8 cellular contexts compared by ENCODE assay signal in the genomic region with DNA sequence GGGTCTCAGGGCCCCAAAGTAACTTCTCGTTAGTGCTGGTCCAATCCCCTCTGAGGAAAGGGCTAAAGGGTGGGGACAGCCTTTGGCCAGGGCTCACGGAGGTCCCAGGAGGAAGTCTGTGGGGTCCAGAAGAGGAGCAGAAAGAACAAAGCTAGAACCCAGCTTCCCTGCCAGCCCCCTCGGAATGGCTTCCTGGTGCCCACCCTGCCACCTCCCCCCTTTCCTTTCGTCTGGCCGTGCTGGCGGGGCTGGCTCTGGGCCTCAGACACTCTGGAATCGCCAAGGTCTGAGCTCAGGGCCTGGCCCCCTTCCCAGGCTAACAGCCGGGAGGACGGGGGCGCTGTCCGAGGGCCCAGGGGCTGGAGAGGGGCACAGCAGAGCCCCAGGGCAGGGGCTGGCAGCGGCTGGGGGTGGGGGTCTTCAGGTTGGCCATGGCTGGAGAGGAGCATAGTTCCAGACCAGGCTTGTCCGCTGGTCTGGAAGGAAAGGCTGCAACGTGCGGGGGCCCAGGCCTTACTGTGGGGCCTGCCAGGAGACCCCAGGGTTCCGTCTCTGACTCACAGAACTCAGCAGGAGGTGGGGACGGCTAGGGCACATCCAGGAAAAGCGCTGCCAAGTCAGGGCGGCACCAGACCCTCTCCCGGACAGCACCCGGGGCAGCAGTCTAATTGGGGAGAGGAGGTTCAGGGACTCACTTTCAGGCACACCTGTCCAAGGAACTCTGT. TPM values are rescaled to one million over a fixed set of nuclear protein-coding genes. Genes with fewer than 3 reads are reported as not detected.
DNase-seq lines count a peak whose midpoint lies in the region; ATAC-seq, FAIRE-seq and TF ChIP-seq lines count a peak whose summit lies in the region.

No MANE protein-coding gene starts in this region.

- H3K27ac Mint-ChIP-seq in activated CD4-positive, alpha-beta memory T cell treated with anti-CD3 and anti-CD28 coated beads, Interleukin-2, amount 10 ng/mL, durations not matched to agents 7 days and 5 days: peak overlapping the region; percentile 58

- no peaks in the 10 kb centered on the region for H3K36me3 Mint-ChIP-seq in activated CD4-positive, alpha-beta memory T cell treated with anti-CD3 and anti-CD28 coated beads, Interleukin-2, amount 10 ng/mL, durations not matched to agents 7 days and 5 days (ENCODE audit: low read depth)

- no peaks in the 10 kb centered on the region for H3K27me3 Mint-ChIP-seq in activated CD4-positive, alpha-beta memory T cell treated with anti-CD3 and anti-CD28 coated beads, Interleukin-2, amount 10 ng/mL, durations not matched to agents 7 days and 5 days

- H3K9me3 Mint-ChIP-seq in activated CD4-positive, alpha-beta memory T cell treated with anti-CD3 and anti-CD28 coated beads, Interleukin-2, amount 10 ng/mL, durations not matched to agents 7 days and 5 days: no peaks in the 10 kb centered on the region

- POLR2A ChIA-PET in activated CD4-positive, alpha-beta memory T cell treated with anti-CD3 and anti-CD28 coated beads, Interleukin-2, amount 10 ng/mL, durations not matched to agents 7 days and 5 days (lab: Charles Lee): interaction anchor here (0.8 to 4.1 kb wide), 8 partner anchors 13 to 61 kb away, joined by 3 to 31 read pairs (median 4); a partner anchor contains a TSS

- FAIRE-seq in H54 (lab: Jason Lieb, UNC): no peak

- intact Hi-C loops in head of caudate nucleus (cut with DNase I): no loop called here

- TF ChIP-seq POLR2A in H54 (IDR thresholded peaks at IDR 0.05; ENCODE audit: low read depth, low read length): peak; percentile 39; the same call in 1 of the 2 replicates

- no peak for ATAC-seq in HG02571 (IDR thresholded peaks at IDR 0.05; ENCODE audit: unreplicated experiment)
- no peak for ATAC-seq in GM21515 (IDR thresholded peaks at IDR 0.05; ENCODE audit: unreplicated experiment)

- DNase-seq in H54 (ENCODE audit: insufficient read length, low spot score): no peak
- no peak for DNase-seq in activated CD4-positive, alpha-beta memory T cell treated with anti-CD3 and anti-CD28 coated beads, Interleukin-2, amount 10 ng/mL, durations not matched to agents 7 days and 5 days
- peak; percentile 42 to 90 (median 77) for DNase-seq in head of caudate nucleus
- peak; percentile 83 for DNase-seq in putamen (ENCODE audit: low spot score)
- no peak for DNase-seq in Kasumi-1 (lab: John Stamatoyannopoulos, UW)
- DNase-seq in RKO (ENCODE audit: low spot score): no peak

- H3K4me1 Mint-ChIP-seq in activated CD4-positive, alpha-beta memory T cell treated with anti-CD3 and anti-CD28 coated beads, Interleukin-2, amount 10 ng/mL, durations not matched to agents 7 days and 5 days: peaks cover 55% of the 10 kb centered on the region

- CTCF ChIA-PET in activated CD4-positive, alpha-beta memory T cell treated with anti-CD3 and anti-CD28 coated beads, Interleukin-2, amount 10 ng/mL, durations not matched to agents 7 days and 5 days (lab: Charles Lee): interaction anchor here (0.7 to 1.2 kb wide), 4 partner anchors 8 to 47 kb away, joined by 3 read pairs; a partner anchor contains a TSS

- peak overlapping the region; percentile 61 for H3K4me3 Mint-ChIP-seq in activated CD4-positive, alpha-beta memory T cell treated with anti-CD3 and anti-CD28 coated beads, Interleukin-2, amount 10 ng/mL, durations not matched to agents 7 days and 5 days

RNA-seq across cellular contexts. Expression of a gene that starts 0.8 kb away (rescaled TPM):
- 10 to 100 TPM; 55.4 to 60.0 TPM for total RNA-seq in activated CD4-positive, alpha-beta memory T cell treated with anti-CD3 and anti-CD28 coated beads, Interleukin-2, amount 10 ng/mL, durations not matched to agents 7 days and 5 days

RNA-seq across cellular contexts. Expression of a gene that starts 11.3 kb away (rescaled TPM):
- 10 to 100 TPM; 25.3 to 27.8 TPM for total RNA-seq in activated CD4-positive, alpha-beta memory T cell treated with anti-CD3 and anti-CD28 coated beads, Interleukin-2, amount 10 ng/mL, durations not matched to agents 7 days and 5 days

RNA-seq across cellular contexts. Expression of a gene that starts 13.4 kb away (rescaled TPM):
- total RNA-seq in activated CD4-positive, alpha-beta memory T cell treated with anti-CD3 and anti-CD28 coated beads, Interleukin-2, amount 10 ng/mL, durations not matched to agents 7 days and 5 days: 10 to 100 TPM; 45.6 to 48.0 TPM

RNA-seq across cellular contexts. Expression of a gene that starts 16.9 kb away (rescaled TPM):
- total RNA-seq in activated CD4-positive, alpha-beta memory T cell treated with anti-CD3 and anti-CD28 coated beads, Interleukin-2, amount 10 ng/mL, durations not matched to agents 7 days and 5 days: 100 to 1,000 TPM; 118 to 119 TPM

RNA-seq across cellular contexts. Expression of a gene that starts 34.1 kb away (rescaled TPM):
- 10 to 100 TPM; 56.9 to 58.5 TPM for total RNA-seq in activated CD4-positive, alpha-beta memory T cell treated with anti-CD3 and anti-CD28 coated beads, Interleukin-2, amount 10 ng/mL, durations not matched to agents 7 days and 5 days

Comparison
In these comparisons a context has a peak if more than half of its experiments do, and no peak if none do; other contexts are left out.
1. DNase-seq: peak in head of caudate nucleus (42 of 42) and putamen (single experiment); none in H54 (single experiment), activated CD4-positive, alpha-beta memory T cell treated with anti-CD3 and anti-CD28 coated beads, Interleukin-2, amount 10 ng/mL, durations not matched to agents 7 days and 5 days (single experiment), Kasumi-1 (0 of 2) and RKO (single experiment).